ENCODE assay signal across 9 cellular contexts in genomic region chr10:74040200-74041126, GRCh38. TPM values are rescaled to one million over a fixed set of nuclear protein-coding genes. Genes with fewer than 3 reads are reported as not detected.
DNase-seq lines count a peak whose midpoint lies in the region; ATAC-seq and TF ChIP-seq lines count a peak whose summit lies in the region.
"Had no signal": no experiment of that assay in that cellular context is flagged by ENCODE, and none has a peak within 500 bp of the region (broad histone marks: within the 10 kb centered on the region; RNA-seq: fewer than 3 reads in every experiment).

No MANE protein-coding gene starts in this region.

- H3K9me2 ChIP-seq in PC-9 (ENCODE audit: insufficient read depth): no peaks in the 10 kb centered on the region

- H3F3A ChIP-seq in PC-9 (ENCODE audit: insufficient read depth, low read depth): peaks cover 54% of the 10 kb centered on the region

- H4K20me1 ChIP-seq in PC-9 (ENCODE audit: insufficient read depth): no peaks in the 10 kb centered on the region

- peaks cover 55% of the 10 kb centered on the region for H3K36me3 Mint-ChIP-seq in dendritic cell treated with granulocyte-macrophage colony-stimulating factor and Interleukin-4, amounts not matched to agents 40 ng/mL and 50 ng/mL, for 4 days (ENCODE audit: low read depth)
- H3K36me3 Mint-ChIP-seq in activated CD4-positive, alpha-beta memory T cell treated with anti-CD3 and anti-CD28 coated beads for 36 hours: peaks cover 4% of the 10 kb centered on the region

- TF ChIP-seq CTCF in left ventricle myocardium inferior (IDR thresholded peaks at IDR 0.05; ENCODE audit: borderline replicate concordance): no peak
- TF ChIP-seq CTCF in PC-9 (conservative IDR thresholded peaks at IDR 0.05): no peak

- no peak overlapping the region for H3K4me3 ChIP-seq in left ventricle myocardium inferior
- H3K4me3 ChIP-seq in PC-9: no peak overlapping the region

- H3K27me3 ChIP-seq in left ventricle myocardium inferior (ENCODE audit: low read depth) (no peaks in the 10 kb centered on the region), PC-9 (ENCODE audit: insufficient read depth, low read depth) (no peaks in the 10 kb centered on the region)

- peaks cover 71% of the 10 kb centered on the region for H3K79me2 ChIP-seq in PC-9 (ENCODE audit: low read depth)

- BruUV-seq in PC-9 (replicated peaks; lab: Mats Ljungman, UMichigan): no TSS peak

- no peaks in the 10 kb centered on the region for H3K9me3 Mint-ChIP-seq in dendritic cell treated with granulocyte-macrophage colony-stimulating factor and Interleukin-4, amounts not matched to agents 40 ng/mL and 50 ng/mL, for 4 days
- no peaks in the 10 kb centered on the region for H3K9me3 Mint-ChIP-seq in activated CD4-positive, alpha-beta memory T cell treated with anti-CD3 and anti-CD28 coated beads for 36 hours

- intact Hi-C loops in left ventricle myocardium inferior (cut with micrococcal nuclease) (no loop called here), Right ventricle myocardium inferior (cut with DNase I) (no loop called here), PC-9 (cut with micrococcal nuclease; ENCODE audit: unreplicated experiment) (no loop called here)
- intact Hi-C loops in dendritic cell treated with granulocyte-macrophage colony-stimulating factor and Interleukin-4, amounts not matched to agents 40 ng/mL and 50 ng/mL, for 4 days (cut with micrococcal nuclease): no loop called here
- intact Hi-C loops in activated CD4-positive, alpha-beta memory T cell treated with anti-CD3 and anti-CD28 coated beads for 36 hours (cut with micrococcal nuclease): no loop called here

- no peak overlapping the region for H2AFZ ChIP-seq in PC-9

- H3K4me3 Mint-ChIP-seq in dendritic cell treated with granulocyte-macrophage colony-stimulating factor and Interleukin-4, amounts not matched to agents 40 ng/mL and 50 ng/mL, for 4 days: no peak overlapping the region
- H3K4me3 Mint-ChIP-seq in activated CD4-positive, alpha-beta memory T cell treated with anti-CD3 and anti-CD28 coated beads for 36 hours: no peak overlapping the region

- peak overlapping the region; percentile 77 for H3K27ac Mint-ChIP-seq in dendritic cell treated with granulocyte-macrophage colony-stimulating factor and Interleukin-4, amounts not matched to agents 40 ng/mL and 50 ng/mL, for 4 days
- H3K27ac Mint-ChIP-seq in activated CD4-positive, alpha-beta memory T cell treated with anti-CD3 and anti-CD28 coated beads for 36 hours: no peak overlapping the region

- ATAC-seq in Right ventricle myocardium inferior: no peak

- peaks cover 97% of the 10 kb centered on the region for H3K4me1 ChIP-seq in left ventricle myocardium inferior
- H3K4me1 ChIP-seq in PC-9 (replicated peaks; ENCODE audit: insufficient read depth): no peaks in the 10 kb centered on the region

- no peak for DNase-seq in left ventricle myocardium inferior
- no peak for DNase-seq in Right ventricle myocardium inferior (ENCODE audit: missing footprints)
- DNase-seq in pons (ENCODE audit: low spot score): peak; percentile 36
- no peak for DNase-seq in activated CD8-positive, alpha-beta memory T cell treated with anti-CD3 and anti-CD28 coated beads, Interleukin-2, amount 50 U/mL, for 4 hours
- DNase-seq in activated CD4-positive, alpha-beta memory T cell treated with anti-CD3 and anti-CD28 coated beads for 36 hours: no peak
- DNase-seq in PC-9: no peak
- no peak for DNase-seq in AG08395 (ENCODE audit: low spot score)
- DNase-seq: NCI-H2227 treated with DMSO at 0.1 percent for 48 hours had no signal

- POLR2A ChIA-PET in activated CD4-positive, alpha-beta memory T cell treated with anti-CD3 and anti-CD28 coated beads for 36 hours (lab: Charles Lee): interaction anchor here (0.8 kb wide), 1 partner anchor 11 kb away, joined by 3 read pairs; no protein-coding TSS in a partner anchor
- POLR2A ChIA-PET in PC-9 (lab: Charles Lee; ENCODE audit: unreplicated experiment): interaction anchor here (0.5 kb wide), 1 partner anchor 41 kb away, joined by 3 read pairs; no protein-coding TSS in a partner anchor

- no peaks in the 10 kb centered on the region for H3K27me3 Mint-ChIP-seq in dendritic cell treated with granulocyte-macrophage colony-stimulating factor and Interleukin-4, amounts not matched to agents 40 ng/mL and 50 ng/mL, for 4 days
- no peaks in the 10 kb centered on the region for H3K27me3 Mint-ChIP-seq in activated CD4-positive, alpha-beta memory T cell treated with anti-CD3 and anti-CD28 coated beads for 36 hours

- H3K36me3 ChIP-seq in left ventricle myocardium inferior (peaks cover 30% of the 10 kb centered on the region), PC-9 (ENCODE audit: low read depth) (peaks cover 32% of the 10 kb centered on the region)

- CTCF ChIA-PET in activated CD4-positive, alpha-beta memory T cell treated with anti-CD3 and anti-CD28 coated beads for 36 hours (lab: Charles Lee): interaction anchor here (0.7 to 1.4 kb wide), 4 partner anchors 22 to 154 kb away, joined by 3 to 7 read pairs (median 3); no protein-coding TSS in a partner anchor
- CTCF ChIA-PET in PC-9 (lab: Charles Lee): interaction anchor here (0.6 kb wide), 1 partner anchor 11 kb away, joined by 3 read pairs; no protein-coding TSS in a partner anchor

- H3K27ac ChIP-seq in left ventricle myocardium inferior (replicated peaks) (peak overlapping the region; percentile 79), PC-9 (no peak overlapping the region; the same call in 1 of the 2 replicates)

- no peak overlapping the region for H3K4me2 ChIP-seq in PC-9

- H3K9me3 ChIP-seq in left ventricle myocardium inferior (replicated peaks) (no peaks in the 10 kb centered on the region), PC-9 (ENCODE audit: insufficient read depth, low read depth) (no peaks in the 10 kb centered on the region)

- H3K4me1 Mint-ChIP-seq in dendritic cell treated with granulocyte-macrophage colony-stimulating factor and Interleukin-4, amounts not matched to agents 40 ng/mL and 50 ng/mL, for 4 days (ENCODE audit: low read depth): peaks cover 48% of the 10 kb centered on the region
- H3K4me1 Mint-ChIP-seq in activated CD4-positive, alpha-beta memory T cell treated with anti-CD3 and anti-CD28 coated beads for 36 hours (ENCODE audit: low read depth): peaks cover 9% of the 10 kb centered on the region

RNA-seq across cellular contexts. Expression of gene VCL, which starts 42.5 kb away (rescaled TPM):
- total RNA-seq in left ventricle myocardium inferior: 227 TPM
- 237 TPM for total RNA-seq in Right ventricle myocardium inferior
- 10 to 100 TPM; 27.8 to 29.2 TPM for total RNA-seq in activated CD4-positive, alpha-beta memory T cell treated with anti-CD3 and anti-CD28 coated beads for 36 hours
- 208 and 225 TPM in 2 replicates for total RNA-seq in PC-9 (2021)
